8 cellular contexts compared by ENCODE assay signal in the genomic region with DNA sequence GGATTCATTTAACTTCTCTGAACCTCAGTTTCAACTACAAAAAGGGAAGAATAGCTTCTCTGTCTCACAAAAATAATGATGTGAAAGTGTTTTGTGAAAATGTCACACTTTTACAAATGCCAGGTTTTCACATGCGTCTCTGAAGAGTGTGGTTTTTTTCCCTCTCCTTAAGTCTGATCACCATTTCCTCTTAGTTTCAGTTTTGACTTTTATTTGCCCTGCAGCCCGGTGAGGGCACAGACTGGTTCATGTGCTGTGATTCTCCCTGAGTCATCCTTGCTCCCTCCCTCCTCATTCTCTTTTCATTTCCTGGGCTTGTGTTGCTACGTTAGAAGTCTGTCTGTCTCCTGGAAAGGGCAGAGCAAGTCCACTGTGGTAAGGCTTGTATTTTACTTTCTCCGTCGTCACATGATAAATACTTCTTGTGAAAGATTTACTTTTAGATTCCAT.
DNase-seq lines count a peak whose midpoint lies in the region; ATAC-seq and TF ChIP-seq lines count a peak whose summit lies in the region.

No MANE protein-coding gene starts in this region.

- H3K4me1 ChIP-seq in Peyer's patch, result peaks cover 0 to 11% (median 0%) of the 10 kb centered on the region in 4 donors
- H3K4me1 ChIP-seq in right cardiac atrium (ENCODE audit: control insufficient read depth, insufficient read depth, low read length), result no peaks in the 10 kb centered on the region

- TF ChIP-seq CTCF in Peyer's patch (IDR thresholded peaks at IDR 0.05), result no peak

- H3K27ac ChIP-seq in Peyer's patch (peak overlapping the region; percentile 26 to 73 (median 46)), right cardiac atrium (ENCODE audit: low read length) (no peak overlapping the region)

- ATAC-seq in HG03066 (IDR thresholded peaks at IDR 0.05; ENCODE audit: low read depth, unreplicated experiment), result peak; percentile 84
- peak; percentile 82 to 90 for ATAC-seq in right cardiac atrium

- H3K27me3 ChIP-seq in Peyer's patch (no peaks in the 10 kb centered on the region), right cardiac atrium (ENCODE audit: control insufficient read depth, insufficient read depth) (no peaks in the 10 kb centered on the region)

- H3K36me3 ChIP-seq in Peyer's patch, result peaks cover 0 to 25% (median 0%) of the 10 kb centered on the region in 3 donors

- TF ChIP-seq POLR2A in Peyer's patch (IDR thresholded peaks at IDR 0.05), result peak in 1 of 2 donors; percentile 32

- H3K4me3 ChIP-seq in Peyer's patch, result peak overlapping the region in 1 of 4 donors; percentile 30
- H3K4me3 ChIP-seq in right cardiac atrium (ENCODE audit: low read length), result no peak overlapping the region

- intact Hi-C loops in right cardiac atrium (cut with DNase I), result no loop called here
- intact Hi-C loops in posterior vena cava (cut with DNase I), result no loop called here

- DNase-seq in activated gamma-delta T cell treated with Interleukin-2 at 50 U/mL for 16 hours (peak; percentile 5), activated gamma-delta T cell (lab: John Stamatoyannopoulos, UW) (no peak), Peyer's patch (peak in 1 of 3 donors; percentile 65), amniotic epithelial cell (ENCODE audit: low read depth) (peak; percentile 98), right cardiac atrium (peak in 1 of 3 donors; percentile 49), renal cortical epithelial cell (ENCODE audit: low read depth) (peak; percentile 96), posterior vena cava (ENCODE audit: low spot score) (no peak)

- H3K9me3 ChIP-seq in Peyer's patch (no peaks in the 10 kb centered on the region), right cardiac atrium (ENCODE audit: control insufficient read depth, low read length) (no peaks in the 10 kb centered on the region)

- WGBS in right cardiac atrium, result 47% methylated on average over 5 of the region's 5 CpGs

Comparison
In these comparisons a context has a peak if more than half of its experiments do, and no peak if none do; other contexts are left out.
1. DNase-seq: peak in activated gamma-delta T cell treated with Interleukin-2 at 50 U/mL for 16 hours (single experiment), amniotic epithelial cell (single experiment) and renal cortical epithelial cell (single experiment); none in activated gamma-delta T cell (single experiment) and posterior vena cava (single experiment).